Comparison of ENCODE assay signal across 17 cellular contexts in the genomic region with DNA sequence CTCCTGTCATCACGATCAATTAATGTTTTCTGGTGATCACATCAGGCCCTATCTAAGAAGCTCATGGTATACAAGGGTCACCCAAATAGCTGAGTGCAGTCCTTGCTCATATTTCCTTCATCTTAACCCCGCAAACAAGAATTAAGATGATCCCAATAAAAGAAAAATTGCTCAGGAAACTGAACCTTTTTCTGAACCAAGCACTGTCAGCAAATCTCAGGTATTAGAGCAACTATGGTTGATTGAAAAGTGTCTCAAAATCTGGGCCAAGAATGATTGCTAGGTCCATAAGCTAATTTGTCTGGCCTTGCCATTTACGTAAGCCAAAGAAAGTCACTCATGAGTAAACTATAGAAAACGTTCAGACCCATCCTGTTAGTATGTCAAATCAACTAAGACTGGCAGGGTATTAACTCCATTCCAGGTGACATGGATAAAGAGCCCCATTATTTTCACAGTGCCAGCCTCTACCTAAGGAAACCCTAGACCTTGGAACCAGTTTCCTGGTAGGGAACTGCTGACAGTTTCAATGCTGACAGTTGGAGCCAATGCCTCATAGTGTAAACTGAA.
DNase-seq lines count a peak whose midpoint lies in the region; ATAC-seq and TF ChIP-seq lines count a peak whose summit lies in the region.
"Had no signal": no experiment of that assay in that cellular context is flagged by ENCODE, and none has a peak within 500 bp of the region (broad histone marks: within the 10 kb centered on the region; RNA-seq: fewer than 3 reads in every experiment).

No MANE protein-coding gene starts in this region.

- H3K4me3 ChIP-seq in sigmoid colon, result no peak overlapping the region
- H3K4me3 ChIP-seq: Peyer's patch had no signal

- no peak overlapping the region for H4K8ac ChIP-seq in H9 (replicated peaks; ENCODE audit: insufficient read length, low read depth, low read length)

- H3K36me3 ChIP-seq in sigmoid colon, result no peaks in the 10 kb centered on the region
- H3K36me3 ChIP-seq: Peyer's patch had no signal

- H3K9me3 ChIP-seq in sigmoid colon (no peaks in the 10 kb centered on the region), H9 (ENCODE audit: control insufficient read depth, low read depth, low read length) (no peaks in the 10 kb centered on the region)
- H3K9me3 ChIP-seq: Peyer's patch had no signal

- H3K4ac ChIP-seq in H9 (ENCODE audit: low read depth, low read length), result no peak overlapping the region

- no peak overlapping the region for H4K5ac ChIP-seq in H9 (ENCODE audit: insufficient read length, low read depth, low read length)

- peaks cover 12 to 16% of the 10 kb centered on the region in 2 experiments for H3K4me1 Mint-ChIP-seq in H9

- H3K4me1 ChIP-seq in foreskin keratinocyte (peaks cover 22% of the 10 kb centered on the region), sigmoid colon (peaks cover 0 to 47% (median 21%) of the 10 kb centered on the region in 4 donors), H9 (ENCODE audit: insufficient read depth, low read length) (no peaks in the 10 kb centered on the region; the same call in 1 of the 2 replicates)
- H3K4me1 ChIP-seq: Peyer's patch had no signal

- no peak overlapping the region for H3K18ac ChIP-seq in H9 (ENCODE audit: insufficient read length, low read depth, low read length)

- no peak overlapping the region for H3K27ac Mint-ChIP-seq in H9
- H3K27ac Mint-ChIP-seq: CD8-positive, alpha-beta T cell; HFFc6 had no signal

- no peak for TF ChIP-seq CTCF in 22Rv1 (IDR thresholded peaks at IDR 0.05)
- TF ChIP-seq CTCF in VCaP (conservative IDR thresholded peaks at IDR 0.05), result no peak
- TF ChIP-seq CTCF in foreskin keratinocyte (conservative IDR thresholded peaks at IDR 0.05), result no peak
- no peak for TF ChIP-seq CTCF in sigmoid colon (IDR thresholded peaks at IDR 0.05)
- TF ChIP-seq CTCF in H9 (conservative IDR thresholded peaks at IDR 0.05), result no peak

- no peaks in the 10 kb centered on the region for H3K27me3 Mint-ChIP-seq in H9 (ENCODE audit: low read depth)

- H3K36me3 Mint-ChIP-seq in H9 (ENCODE audit: insufficient read depth in 1 of 3, low read depth in 3 of 3), result no peaks in the 10 kb centered on the region
- H3K36me3 Mint-ChIP-seq: CD8-positive, alpha-beta T cell had no signal

- no peak overlapping the region for H3K56ac ChIP-seq in H9 (ENCODE audit: insufficient read length, low read depth, low read length)

- TF ChIP-seq EP300 in sigmoid colon (IDR thresholded peaks at IDR 0.05), result no peak

- no peak for DNase-seq in foreskin keratinocyte
- no peak for DNase-seq in sigmoid colon
- DNase-seq in A172 (ENCODE audit: low spot score), result no peak
- no peak for DNase-seq in mesenteric fat pad (ENCODE audit: low spot score)
- no peak for DNase-seq in H9
- no peak for DNase-seq in NCI-H146 treated with DMSO at 0.1 percent for 48 hours (lab: John Stamatoyannopoulos, UW; ENCODE audit: unreplicated experiment)
- DNase-seq: CD8-positive, alpha-beta T cell; HFFc6; KG1; NCI-H1092 treated with DMSO at 0.1 percent for 48 hours; NCI-H187 treated with DMSO at 0.1 percent for 48 hours; NCI-H2171 treated with DMSO at 0.1 percent for 48 hours; NCI-H510A; Peyer's patch; SHP77 treated with DMSO at 0.1 percent for 48 hours had no signal

- no peak overlapping the region for H2AK5ac ChIP-seq in H9 (ENCODE audit: insufficient read length, low read length)

- intact Hi-C loops in sigmoid colon (cut with DNase I), result no loop called here

- no peak overlapping the region for H2BK20ac ChIP-seq in H9 (ENCODE audit: low read depth, low read length, poor library complexity, severe bottlenecking)

- no peak overlapping the region for H3K14ac ChIP-seq in H9 (ENCODE audit: insufficient read depth, low read length)

- H3K79me2 ChIP-seq in H9 (ENCODE audit: insufficient read depth, low read length), result no peaks in the 10 kb centered on the region

- H3K9me3 Mint-ChIP-seq in H9, result no peaks in the 10 kb centered on the region
- H3K9me3 Mint-ChIP-seq: CD8-positive, alpha-beta T cell; HFFc6 had no signal

- no peak overlapping the region for H3K23ac ChIP-seq in H9 (ENCODE audit: insufficient read length, low read depth, low read length)

- H3K27me3 ChIP-seq in foreskin keratinocyte, result no peaks in the 10 kb centered on the region
- H3K27me3 ChIP-seq in sigmoid colon, result no peaks in the 10 kb centered on the region
- H3K27me3 ChIP-seq in H9 (ENCODE audit: insufficient read depth, low read length), result no peaks in the 10 kb centered on the region
- H3K27me3 ChIP-seq: Peyer's patch had no signal

- no peak for ATAC-seq in foreskin keratinocyte
- ATAC-seq: CD8-positive, alpha-beta T cell had no signal

- H2AFZ ChIP-seq in H9 (ENCODE audit: low read length), result no peak overlapping the region

- no peak overlapping the region for H3K4me3 Mint-ChIP-seq in H9
- H3K4me3 Mint-ChIP-seq: CD8-positive, alpha-beta T cell; HFFc6 had no signal

- H2BK5ac ChIP-seq in H9 (ENCODE audit: insufficient read length, low read length), result no peak overlapping the region

- H4K91ac ChIP-seq in H9 (ENCODE audit: insufficient read length, low read depth, low read length), result no peak overlapping the region

- H4K20me1 ChIP-seq in H9 (ENCODE audit: control insufficient read depth, insufficient read depth, insufficient read length), result no peaks in the 10 kb centered on the region

- WGBS in sigmoid colon, 2 donors, result 79 to 87% methylated on average over 4 of the region's 4 CpGs
- no CpG with 5 or more reads among the region's 4 CpGs for WGBS in H9 (ENCODE audit: extremely low coverage, insufficient read length, low lambda C conversion rate)

- no peaks in the 10 kb centered on the region for H3K79me1 ChIP-seq in H9 (ENCODE audit: insufficient read depth, low read depth, low read length, poor library complexity, severe bottlenecking)

- no peak for TF ChIP-seq POLR2A in sigmoid colon (IDR thresholded peaks at IDR 0.05)

- H3K9ac ChIP-seq in H9 (ENCODE audit: extremely low read depth, insufficient read length, low read length), result no peak overlapping the region

- no peak overlapping the region for H2BK120ac ChIP-seq in H9 (ENCODE audit: low read depth, low read length, poor library complexity, severe bottlenecking)

- peak overlapping the region; percentile 91; the same call in 1 of the 2 replicates for H3K27ac ChIP-seq in 22Rv1
- peak overlapping the region; percentile 98 for H3K27ac ChIP-seq in VCaP
- peak overlapping the region; percentile 66 for H3K27ac ChIP-seq in foreskin keratinocyte
- peak overlapping the region; percentile 73 to 84 (median 78) for H3K27ac ChIP-seq in sigmoid colon
- no peak overlapping the region for H3K27ac ChIP-seq in H9 (ENCODE audit: insufficient read length, low read depth, low read length)

- H3T11ph ChIP-seq in H9 (ENCODE audit: low read length), result no peak overlapping the region

- H3K23me2 ChIP-seq in H9 (ENCODE audit: insufficient read length, low read depth, low read length, poor library complexity, severe bottlenecking), result no peaks in the 10 kb centered on the region

- no peak overlapping the region for H2BK15ac ChIP-seq in H9 (ENCODE audit: low read depth, low read length)

- no peak overlapping the region for H2BK12ac ChIP-seq in H9 (ENCODE audit: insufficient read length, low read depth, low read length)

- H3K4me2 ChIP-seq in H9 (ENCODE audit: insufficient read depth, insufficient read length, low read length), result no peak overlapping the region
